Comparison of ENCODE assay signal across 1 cellular context in genomic region chr21:15141236-15141970, GRCh38.
TF ChIP-seq lines count a peak whose summit lies in the region.

No MANE protein-coding gene starts in this region.

TF ChIP-seq in GM23338, 12 proteins besides CTCF, POLR2A, EP300 and RAD21 (continued from another document):
- TF ChIP-seq ZNF462 (CRISPR knock-in tag; IDR thresholded peaks at IDR 0.05) (no peak), JUNB (IDR thresholded peaks at IDR 0.05; ENCODE audit: unreplicated experiment) (no peak), CREB1 (CRISPR knock-in tag; IDR thresholded peaks at IDR 0.05; ENCODE audit: low read depth) (no peak), ETS1 (IDR thresholded peaks at IDR 0.05) (no peak), STAT1 (IDR thresholded peaks at IDR 0.05; ENCODE audit: unreplicated experiment) (no peak), EZH2phosphoT487 (IDR thresholded peaks at IDR 0.05; ENCODE audit: unreplicated experiment) (no peak), POLR2AphosphoS5 (IDR thresholded peaks at IDR 0.05; ENCODE audit: low read depth) (no peak), EZH2 (IDR thresholded peaks at IDR 0.05; ENCODE audit: low read depth, unreplicated experiment) (no peak), ZNF114 (CRISPR knock-in tag; IDR thresholded peaks at IDR 0.05) (no peak), REST (IDR thresholded peaks at IDR 0.05; ENCODE audit: unreplicated experiment) (no peak), ZNF331 (CRISPR knock-in tag; IDR thresholded peaks at IDR 0.05; ENCODE audit: low read depth) (no peak)
